ENCODE assay signal across 1 cellular context in genomic region chr21:17610862-17611261, GRCh38.
TF ChIP-seq lines count a peak whose summit lies in the region.

No MANE protein-coding gene starts in this region.

TF ChIP-seq in HCT116, 20 proteins besides CTCF, POLR2A, EP300 and RAD21 (continued from another document):
- TF ChIP-seq REST (IDR thresholded peaks at IDR 0.05; ENCODE audit: low read depth): no peak
- no peak for TF ChIP-seq CEBPB (IDR thresholded peaks at IDR 0.05; ENCODE audit: low read depth)
